Comparison of ENCODE assay signal across 1 cellular context in genomic region chr13:44969858-44970484, GRCh38.
TF ChIP-seq lines count a peak whose summit lies in the region.

No MANE protein-coding gene starts in this region.

TF ChIP-seq in H1, 55 proteins besides CTCF, POLR2A, EP300 and RAD21:
- TF ChIP-seq CEBPB (IDR thresholded peaks at IDR 0.05; ENCODE audit: low read depth, low read length) (0 out of 2 replicates have a peak, but pooled peaks have one; percentile 39), SIN3A (conservative IDR thresholded peaks at IDR 0.05 in 1 of 2, IDR thresholded peaks at IDR 0.05 in 1 of 2; ENCODE audit: low read depth in 1 of 2, low read length in 2 of 2) (no peak)
